1 cellular context compared by ENCODE assay signal in the genomic region with DNA sequence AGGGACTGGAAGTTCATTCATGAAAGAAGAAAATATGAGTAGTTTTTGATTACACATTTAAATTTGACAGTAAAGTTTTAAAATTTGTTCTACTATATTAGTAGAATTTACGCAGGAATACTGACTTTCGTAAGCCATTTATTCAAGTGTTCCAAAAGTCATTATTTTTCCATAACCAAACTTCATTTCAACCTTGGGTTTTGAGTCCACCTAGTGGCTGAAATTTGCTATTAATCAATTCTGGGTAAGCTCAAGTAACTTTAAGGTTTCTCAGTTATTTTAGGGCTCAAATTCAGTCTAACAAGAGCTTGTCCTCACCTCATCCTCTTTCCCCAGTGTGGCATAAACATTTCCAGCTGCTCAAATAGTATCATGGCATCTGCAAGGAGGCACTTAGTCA.
TF ChIP-seq lines count a peak whose summit lies in the region.

No MANE protein-coding gene starts in this region.

TF ChIP-seq in SK-N-SH treated with all-trans-retinoic acid at 6 μM for 48 hours, 23 proteins besides CTCF, POLR2A, EP300 and RAD21 (continued from another document):
- no peak for TF ChIP-seq ISL1 (CRISPR knock-in tag; IDR thresholded peaks at IDR 0.05)
- TF ChIP-seq, protein P1, sequence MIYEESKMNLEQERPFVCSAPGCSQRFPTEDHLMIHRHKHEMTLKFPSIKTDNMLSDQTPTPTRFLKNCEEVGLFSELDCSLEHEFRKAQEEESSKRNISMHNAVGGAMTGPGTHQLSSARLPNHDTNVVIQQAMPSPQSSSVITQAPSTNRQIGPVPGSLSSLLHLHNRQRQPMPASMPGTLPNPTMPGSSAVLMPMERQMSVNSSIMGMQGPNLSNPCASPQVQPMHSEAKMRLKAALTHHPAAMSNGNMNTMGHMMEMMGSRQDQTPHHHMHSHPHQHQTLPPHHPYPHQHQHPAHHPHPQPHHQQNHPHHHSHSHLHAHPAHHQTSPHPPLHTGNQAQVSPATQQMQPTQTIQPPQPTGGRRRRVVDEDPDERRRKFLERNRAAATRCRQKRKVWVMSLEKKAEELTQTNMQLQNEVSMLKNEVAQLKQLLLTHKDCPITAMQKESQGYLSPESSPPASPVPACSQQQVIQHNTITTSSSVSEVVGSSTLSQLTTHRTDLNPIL (CRISPR knock-in tag; IDR thresholded peaks at IDR 0.05; ENCODE audit: low read depth) = no peak
- no peak for TF ChIP-seq TCF4 (CRISPR knock-in tag; IDR thresholded peaks at IDR 0.05; ENCODE audit: borderline replicate concordance)
- no peak for TF ChIP-seq ZFP30 (CRISPR knock-in tag; IDR thresholded peaks at IDR 0.05)
- TF ChIP-seq ARNTL (CRISPR knock-in tag; IDR thresholded peaks at IDR 0.05; ENCODE audit: borderline replicate concordance, low read depth) = no peak
- TF ChIP-seq, protein P2, sequence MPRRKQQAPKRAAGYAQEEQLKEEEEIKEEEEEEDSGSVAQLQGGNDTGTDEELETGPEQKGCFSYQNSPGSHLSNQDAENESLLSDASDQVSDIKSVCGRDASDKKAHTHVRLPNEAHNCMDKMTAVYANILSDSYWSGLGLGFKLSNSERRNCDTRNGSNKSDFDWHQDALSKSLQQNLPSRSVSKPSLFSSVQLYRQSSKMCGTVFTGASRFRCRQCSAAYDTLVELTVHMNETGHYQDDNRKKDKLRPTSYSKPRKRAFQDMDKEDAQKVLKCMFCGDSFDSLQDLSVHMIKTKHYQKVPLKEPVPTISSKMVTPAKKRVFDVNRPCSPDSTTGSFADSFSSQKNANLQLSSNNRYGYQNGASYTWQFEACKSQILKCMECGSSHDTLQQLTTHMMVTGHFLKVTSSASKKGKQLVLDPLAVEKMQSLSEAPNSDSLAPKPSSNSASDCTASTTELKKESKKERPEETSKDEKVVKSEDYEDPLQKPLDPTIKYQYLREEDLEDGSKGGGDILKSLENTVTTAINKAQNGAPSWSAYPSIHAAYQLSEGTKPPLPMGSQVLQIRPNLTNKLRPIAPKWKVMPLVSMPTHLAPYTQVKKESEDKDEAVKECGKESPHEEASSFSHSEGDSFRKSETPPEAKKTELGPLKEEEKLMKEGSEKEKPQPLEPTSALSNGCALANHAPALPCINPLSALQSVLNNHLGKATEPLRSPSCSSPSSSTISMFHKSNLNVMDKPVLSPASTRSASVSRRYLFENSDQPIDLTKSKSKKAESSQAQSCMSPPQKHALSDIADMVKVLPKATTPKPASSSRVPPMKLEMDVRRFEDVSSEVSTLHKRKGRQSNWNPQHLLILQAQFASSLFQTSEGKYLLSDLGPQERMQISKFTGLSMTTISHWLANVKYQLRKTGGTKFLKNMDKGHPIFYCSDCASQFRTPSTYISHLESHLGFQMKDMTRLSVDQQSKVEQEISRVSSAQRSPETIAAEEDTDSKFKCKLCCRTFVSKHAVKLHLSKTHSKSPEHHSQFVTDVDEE (CRISPR knock-in tag; IDR thresholded peaks at IDR 0.05) = no peak
- TF ChIP-seq ESRRG (CRISPR knock-in tag; IDR thresholded peaks at IDR 0.05) = no peak
TF ChIP-seq in SK-N-SH treated with all-trans-retinoic acid at 6 μM for 48 hours: peak in this region for 0.
